ENCODE assay signal across 10 cellular contexts in the genomic region with DNA sequence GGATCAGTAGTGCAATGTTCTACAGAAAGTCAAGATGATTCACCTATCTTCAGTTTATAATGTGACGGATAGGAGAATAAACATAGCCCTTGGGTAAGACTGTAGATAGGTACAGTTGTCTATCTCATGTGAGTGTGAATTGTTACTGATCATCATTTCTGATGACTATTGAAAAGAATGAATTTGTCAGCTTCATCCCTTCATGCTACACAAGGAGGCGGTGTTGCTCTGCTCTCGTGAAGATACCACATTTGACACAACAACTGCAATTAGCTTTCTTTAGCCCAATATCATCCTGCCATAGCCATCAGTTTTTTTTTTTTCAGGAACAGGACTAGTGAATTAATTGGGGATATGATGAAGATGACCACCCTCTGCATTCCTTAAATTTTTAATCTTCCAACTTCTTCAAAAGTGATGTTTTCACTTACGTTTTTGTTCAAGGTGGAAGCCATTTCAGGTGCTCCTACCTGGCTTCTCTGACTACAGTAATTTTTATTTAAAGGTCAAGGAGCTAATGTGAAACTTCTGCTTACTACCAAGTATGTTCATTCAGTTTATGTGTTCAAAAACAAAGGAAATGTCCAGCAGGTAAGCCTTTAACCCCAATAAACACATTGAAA.
A peak's percentile ranks its signal among the peaks of the same experiment; 100 is the strongest.
DNase-seq lines count a peak whose midpoint lies in the region; TF ChIP-seq lines count a peak whose summit lies in the region.
"Had no signal": no experiment of that assay in that cellular context is flagged by ENCODE, and none has a peak within 500 bp of the region (broad histone marks: within the 10 kb centered on the region; RNA-seq: fewer than 3 reads in every experiment).

No MANE protein-coding gene starts in this region.

- no peak overlapping the region for H3K4me2 ChIP-seq in OCI-LY3 (ENCODE audit: low read length)

- H4K20me1 ChIP-seq in OCI-LY3 (ENCODE audit: insufficient read depth, low read length): no peaks in the 10 kb centered on the region

- H3K27me3 ChIP-seq in OCI-LY3 (ENCODE audit: low read depth, low read length) (no peaks in the 10 kb centered on the region), suprapubic skin (no peaks in the 10 kb centered on the region)

- H3K9me3 ChIP-seq in OCI-LY3 (ENCODE audit: insufficient read depth, low read length): no peaks in the 10 kb centered on the region
- no peaks in the 10 kb centered on the region for H3K9me3 ChIP-seq in suprapubic skin

- no peak overlapping the region for H3K4me3 ChIP-seq in OCI-LY3 (ENCODE audit: low read length)
- no peak overlapping the region for H3K4me3 ChIP-seq in suprapubic skin
- H3K4me3 ChIP-seq: skin epidermis had no signal

- whole genome bisulfite sequencing in suprapubic skin: 88% methylated on average over 4 of the region's 4 CpGs

- peak; percentile 34 for DNase-seq in NCI-H748 (lab: John Stamatoyannopoulos, UW; ENCODE audit: unreplicated experiment)
- no peak for DNase-seq in NCI-H748 treated with DMSO at 0.1 percent for 48 hours (lab: John Stamatoyannopoulos, UW)
- DNase-seq in fibroblast of gingiva (ENCODE audit: low read depth): peak; percentile 46
- DNase-seq in stromal cell of bone marrow (ENCODE audit: low read depth): peak; percentile 40
- no peak for DNase-seq in suprapubic skin (ENCODE audit: low spot score in 2 of 2)
- no peak for DNase-seq in DMS153 treated with DMSO at 0.1 percent for 48 hours (lab: John Stamatoyannopoulos, UW; ENCODE audit: unreplicated experiment)
- DNase-seq in stimulated activated CD4-positive, alpha-beta T cell treated with anti-CD3 and anti-CD28 coated beads, Interleukin-1b, Interleukin-23, amount 100 ng/mL, for 48 hours: no peak
- DNase-seq: C1 segment of cervical spinal cord had no signal

- TF ChIP-seq CTCF in OCI-LY3 (IDR thresholded peaks at IDR 0.05; ENCODE audit: low read depth, low read length) (peak; percentile 55), suprapubic skin (IDR thresholded peaks at IDR 0.05) (peak in 1 of 2 donors; percentile 21)

- H3K79me2 ChIP-seq in OCI-LY3 (ENCODE audit: low read length): no peaks in the 10 kb centered on the region

- TF ChIP-seq EP300 in suprapubic skin (IDR thresholded peaks at IDR 0.05): no peak

- H3K4me1 ChIP-seq in OCI-LY3 (ENCODE audit: low read length) (no peaks in the 10 kb centered on the region), suprapubic skin (no peaks in the 10 kb centered on the region)

- H3K27ac ChIP-seq in OCI-LY3 (ENCODE audit: low read length) (no peak overlapping the region), suprapubic skin (no peak overlapping the region)
- H3K27ac ChIP-seq: skin epidermis had no signal

- TF ChIP-seq POLR2A in suprapubic skin (IDR thresholded peaks at IDR 0.05): no peak

- no peak overlapping the region for H2AFZ ChIP-seq in OCI-LY3 (ENCODE audit: low read depth, low read length)

- H3K36me3 ChIP-seq in OCI-LY3 (replicated peaks; ENCODE audit: low read depth, low read length): no peaks in the 10 kb centered on the region
- no peaks in the 10 kb centered on the region for H3K36me3 ChIP-seq in suprapubic skin

- no peak overlapping the region for H3K9ac ChIP-seq in OCI-LY3 (ENCODE audit: low read length)

Comparison
In these comparisons a context has a peak if more than half of its experiments do, and no peak if none do; other contexts are left out.
1. DNase-seq: peak in NCI-H748 (single experiment), fibroblast of gingiva (single experiment) and stromal cell of bone marrow (single experiment); none in NCI-H748 treated with DMSO at 0.1 percent for 48 hours (single experiment), suprapubic skin (0 of 2), DMS153 treated with DMSO at 0.1 percent for 48 hours (single experiment) and stimulated activated CD4-positive, alpha-beta T cell treated with anti-CD3 and anti-CD28 coated beads, Interleukin-1b, Interleukin-23, amount 100 ng/mL, for 48 hours (single experiment).